Comparison of ENCODE assay signal across 1 cellular context in genomic region chr3:197963019-197963637, GRCh38.
TF ChIP-seq lines count a peak whose summit lies in the region.

No MANE protein-coding gene starts in this region.

TF ChIP-seq in K562, 482 proteins besides CTCF, POLR2A, EP300 and RAD21 (continued from another document and continues in another):
- TF ChIP-seq PKNOX1 (IDR thresholded peaks at IDR 0.05): peak; percentile 90
- TF ChIP-seq GATAD2A (IDR thresholded peaks at IDR 0.05): no peak
- 0 out of 2 replicates have a peak, but pooled peaks have one; percentile 8 for TF ChIP-seq ZNF316 (IDR thresholded peaks at IDR 0.05)
- no peak for TF ChIP-seq POLR3A (IDR thresholded peaks at IDR 0.05; ENCODE audit: borderline replicate concordance, extremely low read depth, insufficient read depth, insufficient read length)
- TF ChIP-seq PRDM10 (IDR thresholded peaks at IDR 0.05; ENCODE audit: partially characterized antibody): no peak
- no peak for TF ChIP-seq GTF2B (IDR thresholded peaks at IDR 0.05; ENCODE audit: extremely low read depth, insufficient read length)
- TF ChIP-seq SUPT5H (IDR thresholded peaks at IDR 0.05): no peak
- 0 out of 2 replicates have a peak, but pooled peaks have one; percentile 42 for TF ChIP-seq TRIM25 (IDR thresholded peaks at IDR 0.05; ENCODE audit: borderline replicate concordance)
- TF ChIP-seq ZNF165 (CRISPR knock-in tag; IDR thresholded peaks at IDR 0.05; ENCODE audit: borderline replicate concordance): no peak
- no peak for TF ChIP-seq ARID4B (CRISPR knock-in tag; IDR thresholded peaks at IDR 0.05)
- no peak for TF ChIP-seq CBX1 (IDR thresholded peaks at IDR 0.05; ENCODE audit: low read depth)
- no peak for TF ChIP-seq ZNF407 (IDR thresholded peaks at IDR 0.05; ENCODE audit: low read depth)
- TF ChIP-seq PHF8 (IDR thresholded peaks at IDR 0.05; ENCODE audit: borderline replicate concordance, low read length): no peak
- TF ChIP-seq PTBP1 (IDR thresholded peaks at IDR 0.05; ENCODE audit: low read depth, low read length): no peak
- TF ChIP-seq ZNF253 (CRISPR knock-in tag; conservative IDR thresholded peaks at IDR 0.05): no peak
- no peak for TF ChIP-seq EZH2 (IDR thresholded peaks at IDR 0.05; ENCODE audit: borderline replicate concordance, low read depth, low read length)
- no peak for TF ChIP-seq FIP1L1 (IDR thresholded peaks at IDR 0.05; ENCODE audit: low read depth, low read length, poor library complexity, severe bottlenecking)
- no peak for TF ChIP-seq MYC (IDR thresholded peaks at IDR 0.05; ENCODE audit: low read depth, low read length)
- TF ChIP-seq MYC (CRISPR knock-in tag; IDR thresholded peaks at IDR 0.05; ENCODE audit: borderline replicate concordance, low read depth): no peak
- TF ChIP-seq THRA (IDR thresholded peaks at IDR 0.05): no peak
- no peak for TF ChIP-seq PHTF2 (CRISPR knock-in tag; IDR thresholded peaks at IDR 0.05)
- no peak for TF ChIP-seq HMGN3 (IDR thresholded peaks at IDR 0.05; ENCODE audit: borderline replicate concordance, extremely low read depth, insufficient read length, low read depth, low read length)
- no peak for TF ChIP-seq ZZZ3 (IDR thresholded peaks at IDR 0.05)
- TF ChIP-seq NEUROD1 (IDR thresholded peaks at IDR 0.05; ENCODE audit: borderline replicate concordance, low read depth, low read length, partially characterized antibody): no peak
- 0 out of 2 replicates have a peak, but pooled peaks have one; percentile 19 for TF ChIP-seq DPF2 (IDR thresholded peaks at IDR 0.05)
